In the genomic region with DNA sequence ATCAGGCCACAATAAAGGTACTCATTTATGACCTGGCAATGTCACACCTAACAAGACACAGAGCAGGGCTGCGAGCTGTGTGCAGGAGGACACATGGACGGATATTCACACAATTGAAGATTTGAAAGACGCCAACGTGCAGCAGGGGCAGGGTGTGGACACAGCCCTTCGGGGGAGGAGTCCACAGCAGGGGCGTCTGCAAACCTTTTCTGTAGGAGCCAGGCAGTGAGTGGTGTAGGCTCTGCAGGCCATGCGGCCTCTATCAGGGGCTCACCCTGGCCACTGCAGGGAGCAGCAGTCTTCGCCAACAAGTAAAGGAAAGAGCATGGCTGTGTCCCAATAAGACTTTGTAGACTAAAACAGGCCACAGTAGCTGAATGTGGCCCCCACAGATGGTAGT, we compare ENCODE assay signal across 21 cellular contexts.
A peak's percentile ranks its signal among the peaks of the same experiment; 100 is the strongest.
DNase-seq lines count a peak whose midpoint lies in the region; ATAC-seq, FAIRE-seq and TF ChIP-seq lines count a peak whose summit lies in the region.
"Had no signal": no experiment of that assay in that cellular context is flagged by ENCODE, and none has a peak within 500 bp of the region (broad histone marks: within the 10 kb centered on the region; RNA-seq: fewer than 3 reads in every experiment).

No MANE protein-coding gene starts in this region.

- no peaks in the 10 kb centered on the region for H3K36me3 Mint-ChIP-seq in activated CD4-positive, alpha-beta T cell treated with anti-CD3 and anti-CD28 coated beads, Interleukin-2, amount 10 ng/mL, durations not matched to agents 24 days and 14 days (ENCODE audit: low read depth)
- H3K36me3 Mint-ChIP-seq in activated CD4-positive, alpha-beta T cell treated with anti-CD3 and anti-CD28 coated beads for 36 hours (ENCODE audit: low read depth) = no peaks in the 10 kb centered on the region
- H3K36me3 Mint-ChIP-seq in neural progenitor cell (no peaks in the 10 kb centered on the region), nephron progenitor cell (ENCODE audit: low read depth) (no peaks in the 10 kb centered on the region)
- H3K36me3 Mint-ChIP-seq: CD8-positive, alpha-beta T cell had no signal

- no peak overlapping the region for H3K23ac ChIP-seq in H1 (ENCODE audit: insufficient read length)

- CTCF ChIA-PET in activated CD4-positive, alpha-beta T cell treated with anti-CD3 and anti-CD28 coated beads for 36 hours (lab: Charles Lee) = interaction anchor here (0.8 kb wide), 1 partner anchor 159 kb away, joined by 4 read pairs; no protein-coding TSS in a partner anchor
- CTCF ChIA-PET in H1 (lab: Charles Lee; ENCODE audit: partially characterized antibody) = interaction anchor here (0.7 to 1.7 kb wide), 3 partner anchors 85 to 121 kb away, joined by 3 to 14 read pairs (median 3); no protein-coding TSS in a partner anchor

- H4K8ac ChIP-seq in H1 (ENCODE audit: extremely low read depth, insufficient read depth, low read length) = no peak overlapping the region

- H4K20me1 ChIP-seq in H1 (replicated peaks in 1 of 2; ENCODE audit: control insufficient read depth in 1 of 2, insufficient read depth in 2 of 2, low read length in 2 of 2) = no peaks in the 10 kb centered on the region
- no peaks in the 10 kb centered on the region for H4K20me1 ChIP-seq in neural progenitor cell (ENCODE audit: low read depth)

- H3K79me2 ChIP-seq in H1 (ENCODE audit: control insufficient read depth in 1 of 2, insufficient read depth in 2 of 2, low read length in 2 of 2) = no peaks in the 10 kb centered on the region
- no peaks in the 10 kb centered on the region for H3K79me2 ChIP-seq in neural progenitor cell (ENCODE audit: low read depth)

- intact Hi-C loops in activated CD4-positive, alpha-beta T cell treated with anti-CD3 and anti-CD28 coated beads, Interleukin-2, amount 10 ng/mL, durations not matched to agents 24 days and 14 days (cut with micrococcal nuclease) = no loop called here
- intact Hi-C loops in activated CD4-positive, alpha-beta T cell treated with anti-CD3 and anti-CD28 coated beads for 36 hours (cut with DNase I, micrococcal nuclease) = no loop called here
- intact Hi-C loops in left ventricle myocardium superior (cut with micrococcal nuclease) (no loop called here), spleen (cut with DNase I; ENCODE audit: low total_unique reads) (no loop called here)

- H3K36me3 ChIP-seq in H1 (ENCODE audit: control insufficient read depth in 2 of 4, insufficient read depth in 4 of 4, low read length in 3 of 4) (no peaks in the 10 kb centered on the region), neural progenitor cell (no peaks in the 10 kb centered on the region), spleen (no peaks in the 10 kb centered on the region)
- H3K36me3 ChIP-seq: SJSA1 had no signal

- no peak overlapping the region for H3K4me3 Mint-ChIP-seq in activated CD4-positive, alpha-beta T cell treated with anti-CD3 and anti-CD28 coated beads, Interleukin-2, amount 10 ng/mL, durations not matched to agents 24 days and 14 days
- no peak overlapping the region for H3K4me3 Mint-ChIP-seq in activated CD4-positive, alpha-beta T cell treated with anti-CD3 and anti-CD28 coated beads for 36 hours
- H3K4me3 Mint-ChIP-seq in neural progenitor cell = no peak overlapping the region
- H3K4me3 Mint-ChIP-seq in nephron progenitor cell = no peak overlapping the region
- H3K4me3 Mint-ChIP-seq: CD8-positive, alpha-beta T cell had no signal

- H2BK5ac ChIP-seq in H1 (ENCODE audit: low read depth, low read length) = no peak overlapping the region

- peak overlapping the region; percentile 33; the same call in 1 of the 2 replicates for H3K18ac ChIP-seq in H1 (ENCODE audit: extremely low read depth, low read length)

- H3K4me2 ChIP-seq in H1 (ENCODE audit: insufficient read depth in 1 of 2, low read depth in 2 of 2, low read length in 2 of 2) (no peak overlapping the region), neural progenitor cell (no peak overlapping the region)

- H3K9ac ChIP-seq in H1 (replicated peaks in 1 of 4; ENCODE audit: extremely low read depth in 1 of 4, low read depth in 3 of 4, low read length in 3 of 4) (no peak overlapping the region), neural progenitor cell (no peak overlapping the region)

- H3K56ac ChIP-seq in H1 (replicated peaks; ENCODE audit: insufficient read length, low read depth, low read length) = no peak overlapping the region

- no peak for TF ChIP-seq RAD21 in H1 (IDR thresholded peaks at IDR 0.05 in 1 of 2, conservative IDR thresholded peaks at IDR 0.05 in 1 of 2; ENCODE audit: low read depth in 2 of 2, low read length in 2 of 2)

- H4K91ac ChIP-seq in H1 (replicated peaks; ENCODE audit: insufficient read length, low read length) = no peak overlapping the region

- H3K9me3 ChIP-seq in H1 (ENCODE audit: insufficient read depth in 2 of 2, low read depth in 1 of 2, low read length in 1 of 2) (no peaks in the 10 kb centered on the region), neural progenitor cell (ENCODE audit: low read depth) (no peaks in the 10 kb centered on the region), spleen (no peaks in the 10 kb centered on the region)
- H3K9me3 ChIP-seq: SJSA1 had no signal

- H2AFZ ChIP-seq in H1 (ENCODE audit: low read length) = peak overlapping the region; percentile 62
- H2AFZ ChIP-seq in neural progenitor cell (replicated peaks) = peak overlapping the region; percentile 89

- H3K4ac ChIP-seq in H1 (replicated peaks; ENCODE audit: insufficient read length, low read depth, low read length) = no peak overlapping the region

- H2BK120ac ChIP-seq in H1 (replicated peaks; ENCODE audit: low read depth, low read length) = no peak overlapping the region

- FAIRE-seq in H1 (lab: Jason Lieb, UNC) = no peak
- FAIRE-seq: GM18507 had no signal

- TF ChIP-seq CTCF in H1 (IDR thresholded peaks at IDR 0.05; ENCODE audit: control extremely low read depth in 1 of 3, insufficient read depth in 1 of 3, low read depth in 1 of 3, low read length in 3 of 3) (no peak), neural progenitor cell (IDR thresholded peaks at IDR 0.05) (no peak), nephron progenitor cell (IDR thresholded peaks at IDR 0.05) (no peak), spleen (IDR thresholded peaks at IDR 0.05 in 8 of 11, conservative IDR thresholded peaks at IDR 0.05 in 3 of 11) (no peak)

- no peak overlapping the region for H2BK20ac ChIP-seq in H1 (ENCODE audit: low read length)

- POLR2A ChIA-PET in activated CD4-positive, alpha-beta T cell treated with anti-CD3 and anti-CD28 coated beads for 36 hours (lab: Charles Lee) = no interaction called here
- POLR2A ChIA-PET in H1 (lab: Charles Lee; ENCODE audit: partially characterized antibody) = no interaction called here

- H3K27ac ChIP-seq in H1 (ENCODE audit: low read depth, low read length) (no peak overlapping the region), neural progenitor cell (no peak overlapping the region), spleen (no peak overlapping the region)
- H3K27ac ChIP-seq: SJSA1 had no signal

- H3K14ac ChIP-seq in H1 (ENCODE audit: insufficient read length) = no peak overlapping the region

- no peak overlapping the region for H3K27ac Mint-ChIP-seq in activated CD4-positive, alpha-beta T cell treated with anti-CD3 and anti-CD28 coated beads, Interleukin-2, amount 10 ng/mL, durations not matched to agents 24 days and 14 days
- no peak overlapping the region for H3K27ac Mint-ChIP-seq in activated CD4-positive, alpha-beta T cell treated with anti-CD3 and anti-CD28 coated beads for 36 hours
- no peak overlapping the region for H3K27ac Mint-ChIP-seq in neural progenitor cell
- H3K27ac Mint-ChIP-seq in nephron progenitor cell = no peak overlapping the region
- H3K27ac Mint-ChIP-seq: CD8-positive, alpha-beta T cell had no signal

- H3K4me1 ChIP-seq in H1 (replicated peaks in 1 of 4; ENCODE audit: control insufficient read depth in 3 of 4, insufficient read depth in 4 of 4, low read length in 3 of 4) = peaks cover 0 to 2% (median 0%) of the 10 kb centered on the region in 4 experiments; a peak in 2 of 7 replicates
- peaks cover 8% of the 10 kb centered on the region for H3K4me1 ChIP-seq in neural progenitor cell
- H3K4me1 ChIP-seq in spleen = no peaks in the 10 kb centered on the region
- H3K4me1 ChIP-seq: SJSA1 had no signal

- H3F3A ChIP-seq in neural progenitor cell (ENCODE audit: low read depth) = no peaks in the 10 kb centered on the region

- WGBS in H1 (ENCODE audit: extremely low coverage in 1 of 2, insufficient coverage in 1 of 2, insufficient read length in 1 of 2, insufficient replicate concordance in 2 of 2, low coverage in 1 of 2, low lambda C conversion rate in 2 of 2, missing lambda C conversion rate in 1 of 2), 2 experiments = 78% methylated on average over 8 of the region's 8 CpGs; no CpG with 5 or more reads in 1 of the 2 experiments
- 75 to 85% (median 78%) methylated on average over 8 of the region's 8 CpGs for WGBS in spleen, 5 donors

- H3K27me3 ChIP-seq in H1 (replicated peaks in 1 of 4; ENCODE audit: control insufficient read depth in 3 of 4, extremely low read depth in 1 of 4, insufficient read depth in 3 of 4, low read length in 3 of 4) (peaks cover 0 to 5% (median 2%) of the 10 kb centered on the region in 4 experiments; a peak in 4 of 7 replicates), neural progenitor cell (no peaks in the 10 kb centered on the region), spleen (replicated peaks in 1 of 7) (peaks cover 0 to 22% (median 0%) of the 10 kb centered on the region in 7 donors)
- H3K27me3 ChIP-seq: SJSA1 had no signal

- H4K5ac ChIP-seq in H1 (ENCODE audit: insufficient read length, low read depth, low read length) = no peak overlapping the region

- H3K27me3 Mint-ChIP-seq in activated CD4-positive, alpha-beta T cell treated with anti-CD3 and anti-CD28 coated beads, Interleukin-2, amount 10 ng/mL, durations not matched to agents 24 days and 14 days = no peaks in the 10 kb centered on the region
- no peaks in the 10 kb centered on the region for H3K27me3 Mint-ChIP-seq in activated CD4-positive, alpha-beta T cell treated with anti-CD3 and anti-CD28 coated beads for 36 hours
- H3K27me3 Mint-ChIP-seq in neural progenitor cell (ENCODE audit: insufficient read depth, low read depth) (no peaks in the 10 kb centered on the region), nephron progenitor cell (ENCODE audit: low read depth, poor library complexity) (peaks cover 11% of the 10 kb centered on the region)

- TF ChIP-seq EP300 in H1 (IDR thresholded peaks at IDR 0.05; ENCODE audit: borderline replicate concordance in 1 of 2, low read depth in 2 of 2, low read length in 2 of 2) = no peak

- DNase-seq in activated CD4-positive, alpha-beta T cell treated with anti-CD3 and anti-CD28 coated beads, Interleukin-2, amount 10 ng/mL, durations not matched to agents 24 days and 14 days = peak; percentile 50
- DNase-seq in activated CD4-positive, alpha-beta T cell treated with anti-CD3 and anti-CD28 coated beads for 36 hours = no peak
- DNase-seq in NCI-H524 (lab: John Stamatoyannopoulos, UW) (peak; percentile 78 to 92), H1 (ENCODE audit: low read depth in 1 of 2, low spot score in 2 of 2) (no peak), neural progenitor cell (ENCODE audit: low spot score) (no peak), left ventricle myocardium superior (no peak), nephron progenitor cell (no peak), spleen (no peak)
- DNase-seq: AML-193; C1 segment of cervical spinal cord; CD8-positive, alpha-beta T cell; DMS153; GOT3; NCI-H1092 treated with DMSO at 0.1 percent for 48 hours; NCI-H1436 treated with DMSO at 0.1 percent for 48 hours; NCI-H1930; NCI-H345; NCI-H774 had no signal

- H3K79me1 ChIP-seq in H1 (ENCODE audit: low read depth, low read length) = no peaks in the 10 kb centered on the region

- H3K9me3 Mint-ChIP-seq in activated CD4-positive, alpha-beta T cell treated with anti-CD3 and anti-CD28 coated beads, Interleukin-2, amount 10 ng/mL, durations not matched to agents 24 days and 14 days = no peaks in the 10 kb centered on the region
- no peaks in the 10 kb centered on the region for H3K9me3 Mint-ChIP-seq in activated CD4-positive, alpha-beta T cell treated with anti-CD3 and anti-CD28 coated beads for 36 hours (ENCODE audit: low read depth)
- H3K9me3 Mint-ChIP-seq in neural progenitor cell = peaks cover 2% of the 10 kb centered on the region
- H3K9me3 Mint-ChIP-seq in nephron progenitor cell = no peaks in the 10 kb centered on the region
- H3K9me3 Mint-ChIP-seq: CD8-positive, alpha-beta T cell had no signal

- no peak overlapping the region for H2BK12ac ChIP-seq in H1 (ENCODE audit: low read depth, low read length)

- TF ChIP-seq POLR2A in H1 (IDR thresholded peaks at IDR 0.05; ENCODE audit: control extremely low read depth in 1 of 2, low read depth in 2 of 2, low read length in 2 of 2) (no peak), spleen (IDR thresholded peaks at IDR 0.05) (no peak)

- no peaks in the 10 kb centered on the region for H3K4me1 Mint-ChIP-seq in activated CD4-positive, alpha-beta T cell treated with anti-CD3 and anti-CD28 coated beads, Interleukin-2, amount 10 ng/mL, durations not matched to agents 24 days and 14 days
- no peaks in the 10 kb centered on the region for H3K4me1 Mint-ChIP-seq in activated CD4-positive, alpha-beta T cell treated with anti-CD3 and anti-CD28 coated beads for 36 hours
- H3K4me1 Mint-ChIP-seq in neural progenitor cell (peaks cover 8% of the 10 kb centered on the region), nephron progenitor cell (peaks cover 28% of the 10 kb centered on the region)

- H3K23me2 ChIP-seq in H1 (ENCODE audit: low read depth, low read length) = no peaks in the 10 kb centered on the region

- H2BK15ac ChIP-seq in H1 (ENCODE audit: low read length) = no peak overlapping the region

- no peak overlapping the region for H2AK5ac ChIP-seq in H1 (ENCODE audit: low read depth, low read length)

- no peak overlapping the region for H3K4me3 ChIP-seq in H1 (ENCODE audit: extremely low read depth in 1 of 4, insufficient read depth in 2 of 4, low read depth in 3 of 4, low read length in 4 of 4)
- H3K4me3 ChIP-seq in neural progenitor cell = no peak overlapping the region
- H3K4me3 ChIP-seq in spleen = no peak overlapping the region
- H3K4me3 ChIP-seq: SJSA1 had no signal

- ATAC-seq in activated CD4-positive, alpha-beta T cell treated with anti-CD3 and anti-CD28 coated beads for 36 hours = no peak
- ATAC-seq in left ventricle myocardium superior = no peak
- ATAC-seq: CD8-positive, alpha-beta T cell; Right ventricle myocardium inferior had no signal

Comparison
In these comparisons a context has a peak if more than half of its experiments do, and no peak if none do; other contexts are left out.
1. DNase-seq: peak in activated CD4-positive, alpha-beta T cell treated with anti-CD3 and anti-CD28 coated beads, Interleukin-2, amount 10 ng/mL, durations not matched to agents 24 days and 14 days (single experiment) and NCI-H524 (2 of 2); none in activated CD4-positive, alpha-beta T cell treated with anti-CD3 and anti-CD28 coated beads for 36 hours (single experiment), H1 (0 of 2), neural progenitor cell (single experiment), left ventricle myocardium superior (single experiment), nephron progenitor cell (single experiment) and spleen (single experiment).